18 cellular contexts compared by ENCODE assay signal in genomic region chr16:49687603-49688002, GRCh38.
DNase-seq lines count a peak whose midpoint lies in the region; ATAC-seq, FAIRE-seq and TF ChIP-seq lines count a peak whose summit lies in the region.
"Had no signal": no experiment of that assay in that cellular context is flagged by ENCODE, and none has a peak within 500 bp of the region (broad histone marks: within the 10 kb centered on the region; RNA-seq: fewer than 3 reads in every experiment).

No MANE protein-coding gene starts in this region.

- peaks cover 13 to 26% (median 20%) of the 10 kb centered on the region in 10 experiments for H3K4me1 ChIP-seq in BLaER1 treated with 17β-estradiol and CSF1 and Interleukin-3, amounts not matched to agents 10 nM and 100 nM
- no peaks in the 10 kb centered on the region; a peak in 2 of 7 replicates for H3K4me1 ChIP-seq in H1 (replicated peaks in 1 of 4; ENCODE audit: control insufficient read depth in 3 of 4, insufficient read depth in 4 of 4, low read length in 3 of 4)
- H3K4me1 ChIP-seq: HAP-1 had no signal

- no peaks in the 10 kb centered on the region for H3K9me3 ChIP-seq in BLaER1 treated with 17β-estradiol and CSF1 and Interleukin-3, amounts not matched to agents 10 nM and 100 nM (replicated peaks in 1 of 11)
- H3K9me3 ChIP-seq in H1 (ENCODE audit: insufficient read depth in 2 of 2, low read depth in 1 of 2, low read length in 1 of 2): no peaks in the 10 kb centered on the region
- H3K9me3 ChIP-seq: HAP-1 had no signal

- no peaks in the 10 kb centered on the region for H3K9me3 Mint-ChIP-seq in nephron progenitor cell
- no peaks in the 10 kb centered on the region for H3K9me3 Mint-ChIP-seq in stimulated activated naive B cell treated with anti-CD40 and anti-IgM and Interleukin-4, amounts not matched to agents 10 μg/mL and 1 μg/mL and 100 μg/mL, for 72 hours
- H3K9me3 Mint-ChIP-seq: CD4-positive, CD25-positive, alpha-beta regulatory T cell had no signal

- no peak overlapping the region for H3K4ac ChIP-seq in H1 (replicated peaks; ENCODE audit: insufficient read length, low read depth, low read length)

- H2BK15ac ChIP-seq in H1 (ENCODE audit: low read length): no peak overlapping the region

- peak overlapping the region; percentile 56 for H3K27ac Mint-ChIP-seq in nephron progenitor cell
- peak overlapping the region; percentile 22 for H3K27ac Mint-ChIP-seq in stimulated activated naive B cell treated with anti-CD40 and anti-IgM and Interleukin-4, amounts not matched to agents 10 μg/mL and 1 μg/mL and 100 μg/mL, for 72 hours
- H3K27ac Mint-ChIP-seq: CD8-positive, alpha-beta memory T cell had no signal

- WGBS in H1 (ENCODE audit: extremely low coverage in 1 of 2, insufficient coverage in 1 of 2, insufficient read length in 1 of 2, insufficient replicate concordance in 2 of 2, low coverage in 1 of 2, low lambda C conversion rate in 2 of 2, missing lambda C conversion rate in 1 of 2), 2 experiments: 92% methylated on average over 7 of the region's 7 CpGs; no CpG with 5 or more reads in 1 of the 2 experiments

- no peak for FAIRE-seq in H1 (lab: Jason Lieb, UNC)
- FAIRE-seq: GM12878 had no signal

- no peak overlapping the region for H3K23ac ChIP-seq in H1 (ENCODE audit: insufficient read length)

- no peak overlapping the region for H2AK5ac ChIP-seq in H1 (ENCODE audit: low read depth, low read length)

- TF ChIP-seq POLR2A in H1 (IDR thresholded peaks at IDR 0.05; ENCODE audit: control extremely low read depth in 1 of 2, low read depth in 2 of 2, low read length in 2 of 2): no peak

- no peak overlapping the region for H4K8ac ChIP-seq in H1 (ENCODE audit: extremely low read depth, insufficient read depth, low read length)

- POLR2A ChIA-PET in H1 (lab: Charles Lee; ENCODE audit: partially characterized antibody): no interaction called here

- H3K4me3 ChIP-seq in BLaER1 treated with 17β-estradiol and CSF1 and Interleukin-3, amounts not matched to agents 10 nM and 100 nM: no peak overlapping the region
- H3K4me3 ChIP-seq in H1 (ENCODE audit: extremely low read depth in 1 of 4, insufficient read depth in 2 of 4, low read depth in 3 of 4, low read length in 4 of 4): no peak overlapping the region
- H3K4me3 ChIP-seq: GM12878, HAP-1 had no signal

- H2BK120ac ChIP-seq in H1 (replicated peaks; ENCODE audit: low read depth, low read length): no peak overlapping the region

- peak overlapping the region; percentile 47 to 83 (median 73) for H3K4me2 ChIP-seq in BLaER1 treated with 17β-estradiol and CSF1 and Interleukin-3, amounts not matched to agents 10 nM and 100 nM
- no peak overlapping the region for H3K4me2 ChIP-seq in H1 (ENCODE audit: insufficient read depth in 1 of 2, low read depth in 2 of 2, low read length in 2 of 2)

- TF ChIP-seq RAD21 in H1 (IDR thresholded peaks at IDR 0.05 in 1 of 2, conservative IDR thresholded peaks at IDR 0.05 in 1 of 2; ENCODE audit: low read depth in 2 of 2, low read length in 2 of 2): no peak

- H3K4me1 Mint-ChIP-seq in nephron progenitor cell: peaks cover 38% of the 10 kb centered on the region
- H3K4me1 Mint-ChIP-seq in stimulated activated naive B cell treated with anti-CD40 and anti-IgM and Interleukin-4, amounts not matched to agents 10 μg/mL and 1 μg/mL and 100 μg/mL, for 72 hours: peaks cover 0 to 3% of the 10 kb centered on the region in 2 donors
- H3K4me1 Mint-ChIP-seq: CD4-positive, CD25-positive, alpha-beta regulatory T cell; CD8-positive, alpha-beta memory T cell had no signal

- H3K27me3 Mint-ChIP-seq in nephron progenitor cell (ENCODE audit: low read depth, poor library complexity): peaks cover 6% of the 10 kb centered on the region
- H3K27me3 Mint-ChIP-seq in stimulated activated naive B cell treated with anti-CD40 and anti-IgM and Interleukin-4, amounts not matched to agents 10 μg/mL and 1 μg/mL and 100 μg/mL, for 72 hours: peaks cover 18 to 20% of the 10 kb centered on the region in 2 donors

- peaks cover 0 to 3% of the 10 kb centered on the region in 2 experiments; a peak in 1 of 4 replicates for H3K79me2 ChIP-seq in H1 (ENCODE audit: control insufficient read depth in 1 of 2, insufficient read depth in 2 of 2, low read length in 2 of 2)

- H4K5ac ChIP-seq in H1 (ENCODE audit: insufficient read length, low read depth, low read length): no peak overlapping the region

- no peak overlapping the region for H4K91ac ChIP-seq in H1 (replicated peaks; ENCODE audit: insufficient read length, low read length)

- CTCF ChIA-PET in H1 (lab: Charles Lee; ENCODE audit: partially characterized antibody): interaction anchor here (0.6 to 1.2 kb wide), 5 partner anchors 33 to 114 kb away, joined by 3 to 4 read pairs (median 3); no protein-coding TSS in a partner anchor

- H3K27ac ChIP-seq in BLaER1 treated with 17β-estradiol and CSF1 and Interleukin-3, amounts not matched to agents 10 nM and 100 nM: no peak overlapping the region
- H3K27ac ChIP-seq in H1 (ENCODE audit: low read depth, low read length): no peak overlapping the region

- H3K18ac ChIP-seq in H1 (ENCODE audit: extremely low read depth, low read length): no peak overlapping the region; the same call in 1 of the 2 replicates

- H2BK12ac ChIP-seq in H1 (ENCODE audit: low read depth, low read length): peak overlapping the region; percentile 55; the same call in 1 of the 2 replicates

- no peak overlapping the region for H2BK5ac ChIP-seq in H1 (ENCODE audit: low read depth, low read length)

- TF ChIP-seq CTCF in H1 (IDR thresholded peaks at IDR 0.05; ENCODE audit: control extremely low read depth in 1 of 3, insufficient read depth in 1 of 3, low read depth in 1 of 3, low read length in 3 of 3) (no peak), nephron progenitor cell (IDR thresholded peaks at IDR 0.05) (no peak)

- no peaks in the 10 kb centered on the region for H3K23me2 ChIP-seq in H1 (ENCODE audit: low read depth, low read length)

- H3K14ac ChIP-seq in H1 (ENCODE audit: insufficient read length): no peak overlapping the region

- H3K56ac ChIP-seq in H1 (replicated peaks; ENCODE audit: insufficient read length, low read depth, low read length): no peak overlapping the region

- no peak for TF ChIP-seq EP300 in H1 (IDR thresholded peaks at IDR 0.05; ENCODE audit: borderline replicate concordance in 1 of 2, low read depth in 2 of 2, low read length in 2 of 2)

- DNase-seq in H1 (ENCODE audit: low read depth in 1 of 2, low spot score in 2 of 2) (no peak), nephron progenitor cell (no peak), T-helper 9 cell (no peak), NCI-H446 treated with DMSO at 0.1 percent for 48 hours (lab: John Stamatoyannopoulos, UW) (no peak), NOMO-1 treated with DMSO at 0.1 percent for 48 hours (lab: John Stamatoyannopoulos, UW; ENCODE audit: unreplicated experiment) (no peak)
- no peak for DNase-seq in stimulated activated naive B cell treated with anti-CD40 and anti-IgM and Interleukin-4, amounts not matched to agents 10 μg/mL and 1 μg/mL and 100 μg/mL, for 72 hours
- DNase-seq: 8988T; C1 segment of cervical spinal cord; CD4-positive, CD25-positive, alpha-beta regulatory T cell; CD8-positive, alpha-beta memory T cell; COR-L47; DMS 273 treated with DMSO at 0.1 percent for 48 hours; DMS53; DND-41; EL had no signal

- peaks cover 8% of the 10 kb centered on the region for H3K36me3 Mint-ChIP-seq in nephron progenitor cell (ENCODE audit: low read depth)
- H3K36me3 Mint-ChIP-seq in stimulated activated naive B cell treated with anti-CD40 and anti-IgM and Interleukin-4, amounts not matched to agents 10 μg/mL and 1 μg/mL and 100 μg/mL, for 72 hours: no peaks in the 10 kb centered on the region
- H3K36me3 Mint-ChIP-seq: CD4-positive, CD25-positive, alpha-beta regulatory T cell; CD8-positive, alpha-beta memory T cell had no signal

- no peak for ATAC-seq in stimulated activated naive B cell treated with anti-CD40 and anti-IgM and Interleukin-4, amounts not matched to agents 10 μg/mL and 1 μg/mL and 100 μg/mL, for 72 hours (replicated peaks)
- ATAC-seq: GM12878 had no signal

- peaks cover 0 to 10% (median 0%) of the 10 kb centered on the region in 11 experiments; a peak in 4 of 22 replicates for H3K27me3 ChIP-seq in BLaER1 treated with 17β-estradiol and CSF1 and Interleukin-3, amounts not matched to agents 10 nM and 100 nM
- H3K27me3 ChIP-seq in H1 (replicated peaks in 1 of 4; ENCODE audit: control insufficient read depth in 3 of 4, extremely low read depth in 1 of 4, insufficient read depth in 3 of 4, low read length in 3 of 4): no peaks in the 10 kb centered on the region

- H2BK20ac ChIP-seq in H1 (ENCODE audit: low read length): no peak overlapping the region

- H3K79me1 ChIP-seq in H1 (ENCODE audit: low read depth, low read length): peaks cover 11% of the 10 kb centered on the region

- H3K9ac ChIP-seq in BLaER1 treated with 17β-estradiol and CSF1 and Interleukin-3, amounts not matched to agents 10 nM and 100 nM: peak overlapping the region in 5 of 11 experiments; percentile 5 to 33 (median 25); a peak in 4 of 22 replicates
- H3K9ac ChIP-seq in H1 (replicated peaks in 1 of 4; ENCODE audit: extremely low read depth in 1 of 4, low read depth in 3 of 4, low read length in 3 of 4): no peak overlapping the region

- peaks cover 0 to 12% (median 0%) of the 10 kb centered on the region in 11 experiments; a peak in 4 of 22 replicates for H4K20me1 ChIP-seq in BLaER1 treated with 17β-estradiol and CSF1 and Interleukin-3, amounts not matched to agents 10 nM and 100 nM
- no peaks in the 10 kb centered on the region for H4K20me1 ChIP-seq in H1 (replicated peaks in 1 of 2; ENCODE audit: control insufficient read depth in 1 of 2, insufficient read depth in 2 of 2, low read length in 2 of 2)

- H3K4me3 Mint-ChIP-seq in nephron progenitor cell: no peak overlapping the region
- H3K4me3 Mint-ChIP-seq in stimulated activated naive B cell treated with anti-CD40 and anti-IgM and Interleukin-4, amounts not matched to agents 10 μg/mL and 1 μg/mL and 100 μg/mL, for 72 hours: no peak overlapping the region
- H3K4me3 Mint-ChIP-seq: CD4-positive, CD25-positive, alpha-beta regulatory T cell; CD8-positive, alpha-beta memory T cell had no signal

- H2AFZ ChIP-seq in H1 (ENCODE audit: low read length): no peak overlapping the region

- no peaks in the 10 kb centered on the region for H3K36me3 ChIP-seq in BLaER1 treated with 17β-estradiol and CSF1 and Interleukin-3, amounts not matched to agents 10 nM and 100 nM
- no peaks in the 10 kb centered on the region; a peak in 1 of 8 replicates for H3K36me3 ChIP-seq in H1 (ENCODE audit: control insufficient read depth in 2 of 4, insufficient read depth in 4 of 4, low read length in 3 of 4)
- H3K36me3 ChIP-seq: HAP-1 had no signal

TF ChIP-seq in H1, 55 proteins besides CTCF, POLR2A, EP300 and RAD21 (continues in another document):
- TF ChIP-seq E2F6 (IDR thresholded peaks at IDR 0.05) (peak; percentile 92), CBX5 (IDR thresholded peaks at IDR 0.05; ENCODE audit: low read depth, low read length) (no peak)

Comparison
In these comparisons a context has a peak if more than half of its experiments do, and no peak if none do; other contexts are left out.
1. H3K4me2 ChIP-seq: peak in BLaER1 treated with 17β-estradiol and CSF1 and Interleukin-3, amounts not matched to agents 10 nM and 100 nM (11 of 11); none in H1 (0 of 2).